In the genomic region with DNA sequence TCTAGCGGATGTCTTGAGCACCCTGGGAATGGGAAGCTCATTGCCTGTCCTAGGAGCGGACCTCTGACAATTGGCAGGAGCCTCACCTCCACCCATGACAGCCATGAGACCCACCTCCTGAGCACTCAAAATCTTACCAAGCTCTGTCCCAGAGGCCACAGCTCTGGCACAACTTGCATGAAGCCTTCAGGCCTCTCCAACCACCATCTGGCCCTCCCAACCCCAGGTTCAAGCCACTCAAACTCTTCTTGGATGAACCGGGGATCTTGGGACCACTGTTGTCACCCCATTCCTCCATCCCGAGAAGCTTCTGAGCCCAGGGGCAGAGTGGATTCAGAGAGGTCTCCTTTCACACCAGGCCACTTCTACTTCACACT, we compare ENCODE assay signal across 11 cellular contexts. TPM values are rescaled to one million over a fixed set of nuclear protein-coding genes. Genes with fewer than 3 reads are reported as not detected.
DNase-seq lines count a peak whose midpoint lies in the region; ATAC-seq, FAIRE-seq and TF ChIP-seq lines count a peak whose summit lies in the region.
"Had no signal": no experiment of that assay in that cellular context is flagged by ENCODE, and none has a peak within 500 bp of the region (broad histone marks: within the 10 kb centered on the region; RNA-seq: fewer than 3 reads in every experiment).

No MANE protein-coding gene starts in this region.

- FAIRE-seq in kidney (lab: Jason Lieb, UNC) (no peak), H54 (lab: Jason Lieb, UNC) (no peak)

- H3K27ac ChIP-seq in kidney (ENCODE audit: low read depth in 2 of 2, low read length in 2 of 2): no peak overlapping the region

- no peaks in the 10 kb centered on the region for H3K36me3 ChIP-seq in kidney (ENCODE audit: control insufficient read depth in 1 of 2, insufficient read depth in 2 of 2, low read length in 2 of 2)

- H3K27me3 Mint-ChIP-seq in natural killer cell (ENCODE audit: low read depth in 2 of 2) (peaks cover 35 to 44% of the 10 kb centered on the region in 2 donors), nephron (ENCODE audit: low read depth) (peaks cover 74% of the 10 kb centered on the region)
- peaks cover 34 to 49% of the 10 kb centered on the region in 2 donors for H3K27me3 Mint-ChIP-seq in natural killer cell treated with Interleukin-12 subunit alpha and Interleukin-12 subunit beta and Interleukin-15 and Interleukin-18, amount 100 ng/mL, for 72 hours
- peaks cover 34% of the 10 kb centered on the region for H3K27me3 Mint-ChIP-seq in central memory CD8-positive, alpha-beta T cell

- no peaks in the 10 kb centered on the region for H3K9me3 ChIP-seq in kidney (ENCODE audit: control insufficient read depth in 1 of 2, low read length in 2 of 2)

- peaks cover 10 to 18% of the 10 kb centered on the region in 2 donors for H3K4me1 Mint-ChIP-seq in natural killer cell
- H3K4me1 Mint-ChIP-seq in natural killer cell treated with Interleukin-12 subunit alpha and Interleukin-12 subunit beta and Interleukin-15 and Interleukin-18, amount 100 ng/mL, for 72 hours (ENCODE audit: low read depth in 2 of 2): peaks cover 10 to 13% of the 10 kb centered on the region in 2 donors
- peaks cover 31% of the 10 kb centered on the region for H3K4me1 Mint-ChIP-seq in central memory CD8-positive, alpha-beta T cell
- H3K4me1 Mint-ChIP-seq in nephron: peaks cover 13% of the 10 kb centered on the region

- peak; percentile 11 for DNase-seq in natural killer cell
- no peak for DNase-seq in natural killer cell treated with Interleukin-12 subunit alpha and Interleukin-12 subunit beta and Interleukin-15 and Interleukin-18, amount 100 ng/mL, for 72 hours (ENCODE audit: low spot score)
- no peak for DNase-seq in central memory CD8-positive, alpha-beta T cell (ENCODE audit: low spot score in 2 of 2)
- no peak for DNase-seq in NCI-H510A (lab: John Stamatoyannopoulos, UW)
- no peak for DNase-seq in kidney
- DNase-seq in H54 (ENCODE audit: insufficient read length, low spot score): no peak
- DNase-seq: NCI-H2171 treated with DMSO at 0.1 percent for 48 hours, T-helper 1 cell had no signal

- H3K9ac ChIP-seq in kidney (ENCODE audit: low read length in 2 of 2): no peak overlapping the region

- H3K4me3 Mint-ChIP-seq in natural killer cell: peak overlapping the region; percentile 59
- H3K4me3 Mint-ChIP-seq in natural killer cell treated with Interleukin-12 subunit alpha and Interleukin-12 subunit beta and Interleukin-15 and Interleukin-18, amount 100 ng/mL, for 72 hours: no peak overlapping the region
- peak overlapping the region; percentile 88 for H3K4me3 Mint-ChIP-seq in central memory CD8-positive, alpha-beta T cell
- peak overlapping the region; percentile 10 to 60 (median 58) for H3K4me3 Mint-ChIP-seq in nephron

- H3K27ac Mint-ChIP-seq in natural killer cell: no peak overlapping the region
- H3K27ac Mint-ChIP-seq in natural killer cell treated with Interleukin-12 subunit alpha and Interleukin-12 subunit beta and Interleukin-15 and Interleukin-18, amount 100 ng/mL, for 72 hours: no peak overlapping the region
- H3K27ac Mint-ChIP-seq in central memory CD8-positive, alpha-beta T cell (ENCODE audit: low read depth): no peak overlapping the region
- no peak overlapping the region for H3K27ac Mint-ChIP-seq in nephron

- no peak for TF ChIP-seq POLR2A in H54 (IDR thresholded peaks at IDR 0.05; ENCODE audit: low read depth, low read length)

- H3K36me3 Mint-ChIP-seq in natural killer cell (no peaks in the 10 kb centered on the region), nephron (ENCODE audit: low read depth) (no peaks in the 10 kb centered on the region)
- no peaks in the 10 kb centered on the region for H3K36me3 Mint-ChIP-seq in natural killer cell treated with Interleukin-12 subunit alpha and Interleukin-12 subunit beta and Interleukin-15 and Interleukin-18, amount 100 ng/mL, for 72 hours
- H3K36me3 Mint-ChIP-seq in central memory CD8-positive, alpha-beta T cell (ENCODE audit: insufficient read depth): peaks cover 10% of the 10 kb centered on the region

- TF ChIP-seq CTCF in natural killer cell (IDR thresholded peaks at IDR 0.05) (no peak), nephron (IDR thresholded peaks at IDR 0.05; ENCODE audit: unreplicated experiment in 3 of 3) (no peak), kidney (IDR thresholded peaks at IDR 0.05; ENCODE audit: borderline replicate concordance, extremely low read depth, insufficient read depth) (no peak)

- intact Hi-C loops in natural killer cell (cut with micrococcal nuclease): no loop called here
- intact Hi-C loops in kidney (cut with DNase I): no loop called here

- H3K9me3 Mint-ChIP-seq in natural killer cell (no peaks in the 10 kb centered on the region), nephron (no peaks in the 10 kb centered on the region)
- H3K9me3 Mint-ChIP-seq in natural killer cell treated with Interleukin-12 subunit alpha and Interleukin-12 subunit beta and Interleukin-15 and Interleukin-18, amount 100 ng/mL, for 72 hours: no peaks in the 10 kb centered on the region
- no peaks in the 10 kb centered on the region for H3K9me3 Mint-ChIP-seq in central memory CD8-positive, alpha-beta T cell

- no peak for ATAC-seq in natural killer cell
- ATAC-seq in natural killer cell treated with Interleukin-12 subunit alpha and Interleukin-12 subunit beta and Interleukin-15 and Interleukin-18, amount 100 ng/mL, for 72 hours: no peak
- no peak for ATAC-seq in central memory CD8-positive, alpha-beta T cell (replicated peaks; ENCODE audit: extremely low read depth, poor library complexity, severe bottlenecking)
- no peak for ATAC-seq in GM21515 (IDR thresholded peaks at IDR 0.05; ENCODE audit: unreplicated experiment)

- H3K4me3 ChIP-seq in kidney (ENCODE audit: low read length in 2 of 2): no peak overlapping the region
- H3K4me3 ChIP-seq: smooth muscle cell had no signal

- peaks cover 0 to 11% of the 10 kb centered on the region in 2 donors for H3K4me1 ChIP-seq in kidney (ENCODE audit: control insufficient read depth in 1 of 2, insufficient read depth in 1 of 2, low read depth in 1 of 2, low read length in 2 of 2)

RNA-seq across cellular contexts. Expression of a gene that starts 1.5 kb away (rescaled TPM):
- 1 to 10 TPM; 2.3 to 3.1 (median 2.4) TPM for total RNA-seq in natural killer cell
- total RNA-seq in natural killer cell treated with Interleukin-12 subunit alpha and Interleukin-12 subunit beta and Interleukin-15 and Interleukin-18, amount 100 ng/mL, for 72 hours: under 1 TPM in 1 of 2 donors, not detected in 1; 0.69 TPM
- 4.9 TPM for total RNA-seq in kidney
- polyA plus RNA-seq in kidney (ENCODE audit: insufficient read depth, low read depth, low replicate concordance): 5.3 TPM
